ENCODE assay signal across 9 cellular contexts in the genomic region with DNA sequence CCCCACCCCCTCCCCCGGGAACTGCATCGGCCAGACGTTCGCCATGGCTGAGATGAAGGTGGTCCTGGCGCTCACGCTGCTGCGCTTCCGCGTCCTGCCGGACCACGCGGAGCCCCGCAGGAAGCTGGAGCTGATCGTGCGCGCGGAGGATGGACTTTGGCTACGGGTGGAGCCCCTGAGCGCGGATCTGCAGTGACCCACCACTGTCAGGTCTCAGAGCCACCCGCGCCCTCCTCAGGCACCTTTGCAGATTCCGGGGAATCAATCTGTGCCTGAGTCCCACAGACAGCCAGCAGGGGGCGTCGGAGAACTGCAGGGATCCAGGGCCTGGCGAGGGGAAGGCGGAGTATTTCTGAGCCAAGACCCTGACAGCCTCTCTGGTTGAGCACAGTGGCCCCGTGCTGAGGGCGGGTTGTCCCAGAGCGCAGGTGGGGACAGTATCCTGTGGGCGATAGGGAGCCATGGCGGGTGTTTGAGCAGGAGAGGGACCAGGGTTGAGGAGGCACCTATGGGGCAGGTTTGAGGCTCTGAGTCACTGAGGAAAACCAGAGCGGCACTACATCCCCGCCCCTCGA. TPM values are rescaled to one million over a fixed set of nuclear protein-coding genes. Genes with fewer than 3 reads are reported as not detected.
DNase-seq lines count a peak whose midpoint lies in the region; ATAC-seq and TF ChIP-seq lines count a peak whose summit lies in the region.
"Had no signal": no experiment of that assay in that cellular context is flagged by ENCODE, and none has a peak within 500 bp of the region (broad histone marks: within the 10 kb centered on the region; RNA-seq: fewer than 3 reads in every experiment).

No MANE protein-coding gene starts in this region.

- peaks cover 6% of the 10 kb centered on the region for H3K4me1 Mint-ChIP-seq in CD4-positive, alpha-beta T cell (ENCODE audit: low read depth)
- no peaks in the 10 kb centered on the region for H3K4me1 Mint-ChIP-seq in activated T-helper 2 cell treated with anti-CD3 and anti-CD28 coated beads, Interferon-gamma antibody, Interleukin-2, Interleukin-4, amounts not matched to agents 10 μg/mL and 5 μg/mL and 100 μg/mL, durations not matched to agents 14 hours and 24 hours and 36 hours (ENCODE audit: low read depth)

- H3K79me2 ChIP-seq in osteoblast (ENCODE audit: insufficient read depth, low read length), result no peaks in the 10 kb centered on the region

- no peak overlapping the region for H2AFZ ChIP-seq in osteoblast (ENCODE audit: low read length)

- no peak overlapping the region for H3K4me3 Mint-ChIP-seq in CD4-positive, alpha-beta T cell
- H3K4me3 Mint-ChIP-seq in activated T-helper 2 cell treated with anti-CD3 and anti-CD28 coated beads, Interferon-gamma antibody, Interleukin-2, Interleukin-4, amounts not matched to agents 10 μg/mL and 5 μg/mL and 100 μg/mL, durations not matched to agents 14 hours and 24 hours and 36 hours (ENCODE audit: low read depth), result no peak overlapping the region

- 9 to 10% methylated on average over 19 to 27 of the region's 35 CpGs for WGBS in testis, 2 donors

- peaks cover 12% of the 10 kb centered on the region for H3K27me3 ChIP-seq in CD4-positive, alpha-beta T cell (ENCODE audit: control insufficient read depth, insufficient read depth, low read length)
- H3K27me3 ChIP-seq in RWPE2 (ENCODE audit: insufficient read depth, poor library complexity, severe bottlenecking) (peaks cover 8% of the 10 kb centered on the region), osteoblast (ENCODE audit: insufficient read depth, low read length) (no peaks in the 10 kb centered on the region), testis (no peaks in the 10 kb centered on the region)

- POLR2A ChIA-PET in CD4-positive, alpha-beta T cell (lab: Charles Lee), result no interaction called here

- no peaks in the 10 kb centered on the region for H3K9me3 ChIP-seq in CD4-positive, alpha-beta T cell (ENCODE audit: control insufficient read depth, low read length)
- H3K9me3 ChIP-seq in RWPE2 (ENCODE audit: severe bottlenecking) (no peaks in the 10 kb centered on the region), osteoblast (ENCODE audit: low read depth, low read length) (no peaks in the 10 kb centered on the region), testis (no peaks in the 10 kb centered on the region)

- H3K36me3 ChIP-seq in RWPE2 (ENCODE audit: low read depth) (no peaks in the 10 kb centered on the region), osteoblast (ENCODE audit: insufficient read depth, low read length) (no peaks in the 10 kb centered on the region), testis (ENCODE audit: low read depth, missing control alignments) (no peaks in the 10 kb centered on the region)

- no peaks in the 10 kb centered on the region for H4K20me1 ChIP-seq in osteoblast (ENCODE audit: insufficient read depth, low read length)

- intact Hi-C loops in CD4-positive, alpha-beta T cell (cut with DNase I, micrococcal nuclease), result loop anchor here in 1 of 2 experiments (2.0 kb wide), 2 partner anchors 284 to 598 kb away; no protein-coding TSS in a partner anchor
- intact Hi-C loops in activated T-helper 2 cell treated with anti-CD3 and anti-CD28 coated beads, Interferon-gamma antibody, Interleukin-2, Interleukin-4, amounts not matched to agents 10 μg/mL and 5 μg/mL and 100 μg/mL, durations not matched to agents 14 hours and 24 hours and 36 hours (cut with micrococcal nuclease), result no loop called here
- intact Hi-C loops in testis (cut with DNase I; ENCODE audit: low total_unique reads), result no loop called here

- H3K4me2 ChIP-seq in osteoblast (ENCODE audit: insufficient read depth, low read length), result no peak overlapping the region

- H3K27me3 Mint-ChIP-seq in CD4-positive, alpha-beta T cell, result peaks cover 36% of the 10 kb centered on the region
- H3K27me3 Mint-ChIP-seq in activated T-helper 2 cell treated with anti-CD3 and anti-CD28 coated beads, Interferon-gamma antibody, Interleukin-2, Interleukin-4, amounts not matched to agents 10 μg/mL and 5 μg/mL and 100 μg/mL, durations not matched to agents 14 hours and 24 hours and 36 hours (ENCODE audit: low read depth), result peaks cover 10% of the 10 kb centered on the region

- TF ChIP-seq POLR2A in testis (IDR thresholded peaks at IDR 0.05), result no peak

- H3K36me3 Mint-ChIP-seq in CD4-positive, alpha-beta T cell (ENCODE audit: low read depth), result no peaks in the 10 kb centered on the region
- no peaks in the 10 kb centered on the region for H3K36me3 Mint-ChIP-seq in activated T-helper 2 cell treated with anti-CD3 and anti-CD28 coated beads, Interferon-gamma antibody, Interleukin-2, Interleukin-4, amounts not matched to agents 10 μg/mL and 5 μg/mL and 100 μg/mL, durations not matched to agents 14 hours and 24 hours and 36 hours (ENCODE audit: low read depth)

- H3K4me1 ChIP-seq in RWPE2 (ENCODE audit: insufficient read depth, poor library complexity, severe bottlenecking) (no peaks in the 10 kb centered on the region), osteoblast (ENCODE audit: insufficient read depth, low read length) (no peaks in the 10 kb centered on the region), testis (no peaks in the 10 kb centered on the region)

- H3K9me3 Mint-ChIP-seq in CD4-positive, alpha-beta T cell, result no peaks in the 10 kb centered on the region
- H3K9me3 Mint-ChIP-seq in activated T-helper 2 cell treated with anti-CD3 and anti-CD28 coated beads, Interferon-gamma antibody, Interleukin-2, Interleukin-4, amounts not matched to agents 10 μg/mL and 5 μg/mL and 100 μg/mL, durations not matched to agents 14 hours and 24 hours and 36 hours, result no peaks in the 10 kb centered on the region

- CTCF ChIA-PET in CD4-positive, alpha-beta T cell (lab: Charles Lee), result no interaction called here

- no peak overlapping the region for H3K27ac ChIP-seq in CD4-positive, alpha-beta T cell (ENCODE audit: low read depth, low read length)
- no peak overlapping the region for H3K27ac ChIP-seq in RWPE2 (ENCODE audit: poor library complexity, severe bottlenecking)
- no peak overlapping the region for H3K27ac ChIP-seq in osteoblast (ENCODE audit: low read depth, low read length)
- no peak overlapping the region for H3K27ac ChIP-seq in testis

- DNase-seq in CD4-positive, alpha-beta T cell, result peak; percentile 74 to 90 (median 80)
- peak; percentile 59 for DNase-seq in HT-29 (ENCODE audit: low spot score)
- DNase-seq in RWPE2 (ENCODE audit: low spot score), result no peak
- DNase-seq in activated T-helper 2 cell treated with anti-CD3 and anti-CD28 coated beads, Interferon-gamma antibody, Interleukin-2, Interleukin-4, amounts not matched to agents 10 μg/mL and 5 μg/mL and 100 μg/mL, durations not matched to agents 14 hours and 24 hours and 36 hours (ENCODE audit: low spot score), result peak; percentile 66
- peak; percentile 23 to 65 for DNase-seq in foreskin fibroblast
- DNase-seq in osteoblast (ENCODE audit: insufficient read length, low spot score, missing footprints), result peak; percentile 94
- peak; percentile 92 for DNase-seq in testis

- peak; percentile 93 for TF ChIP-seq CTCF in CD4-positive, alpha-beta T cell (IDR thresholded peaks at IDR 0.05)
- TF ChIP-seq CTCF in RWPE2 (IDR thresholded peaks at IDR 0.05; ENCODE audit: poor library complexity, severe bottlenecking), result peak; percentile 90
- peak; percentile 92 for TF ChIP-seq CTCF in foreskin fibroblast (IDR thresholded peaks at IDR 0.05; ENCODE audit: low read depth, low read length)
- TF ChIP-seq CTCF in osteoblast (IDR thresholded peaks at IDR 0.05; ENCODE audit: extremely low read depth, low read depth, low read length), result peak; percentile 85
- peak; percentile 59 to 91 (median 78) for TF ChIP-seq CTCF in testis (IDR thresholded peaks at IDR 0.05)

- ATAC-seq in CD4-positive, alpha-beta T cell (ENCODE audit: poor library complexity), result peak; percentile 98
- peak; percentile 78 for ATAC-seq in RWPE2 (ENCODE audit: low read depth)
- ATAC-seq in GM19452 (IDR thresholded peaks at IDR 0.05; ENCODE audit: unreplicated experiment), result no peak

- no peak overlapping the region for H3K27ac Mint-ChIP-seq in CD4-positive, alpha-beta T cell
- H3K27ac Mint-ChIP-seq in activated T-helper 2 cell treated with anti-CD3 and anti-CD28 coated beads, Interferon-gamma antibody, Interleukin-2, Interleukin-4, amounts not matched to agents 10 μg/mL and 5 μg/mL and 100 μg/mL, durations not matched to agents 14 hours and 24 hours and 36 hours, result no peak overlapping the region

- no peak overlapping the region for H3K4me3 ChIP-seq in RWPE2 (ENCODE audit: severe bottlenecking)
- H3K4me3 ChIP-seq in foreskin fibroblast (ENCODE audit: low read depth in 1 of 2, low read length in 2 of 2), result no peak overlapping the region
- no peak overlapping the region for H3K4me3 ChIP-seq in osteoblast (ENCODE audit: insufficient read depth, low read length)
- peak overlapping the region in 1 of 2 donors; percentile 15 for H3K4me3 ChIP-seq in testis

RNA-seq across cellular contexts. Expression of a gene that starts 30.4 kb away (rescaled TPM):
- total RNA-seq in CD4-positive, alpha-beta T cell, result not detected
- total RNA-seq in HT-29 (2014; rRNA removed; shearing (Covaris generic)), result not detected in 2 replicates
- not detected in 2 replicates for total RNA-seq in activated T-helper 2 cell treated with anti-CD3 and anti-CD28 coated beads, Interferon-gamma antibody, Interleukin-2, Interleukin-4, amounts not matched to agents 10 μg/mL and 5 μg/mL and 100 μg/mL, durations not matched to agents 14 hours and 24 hours and 36 hours
- total RNA-seq in osteoblast (not detected in 2 replicates), testis (under 1 TPM; 0.31 to 0.71 TPM)
- polyA plus RNA-seq in testis (ENCODE audit: insufficient read depth, low read depth, low replicate concordance), result 0.17 TPM
- total RNA-seq: T-helper 1 cell treated with Interleukin-12 subunit alpha and Interleukin-12 subunit beta and Interleukin-4 antibody, amounts not matched to agents 30 ng/mL and 1 ng/mL, for 36 hours had no signal

RNA-seq across cellular contexts. Expression of a gene that starts 56.1 kb away (rescaled TPM):
- total RNA-seq in CD4-positive, alpha-beta T cell, result not detected
- total RNA-seq in HT-29 (2014; rRNA removed; shearing (Covaris generic)), result 0.89 and 0.99 TPM in 2 replicates
- 0.09 and 0.14 TPM in 2 replicates for total RNA-seq in activated T-helper 2 cell treated with anti-CD3 and anti-CD28 coated beads, Interferon-gamma antibody, Interleukin-2, Interleukin-4, amounts not matched to agents 10 μg/mL and 5 μg/mL and 100 μg/mL, durations not matched to agents 14 hours and 24 hours and 36 hours
- total RNA-seq in osteoblast (not detected in 2 replicates), testis (1 to 10 TPM in 1 of 2 donors, under 1 TPM in 1; 0.74 to 1.0 TPM)
- 1.4 TPM for polyA plus RNA-seq in testis (ENCODE audit: insufficient read depth, low read depth, low replicate concordance)
- total RNA-seq: T-helper 1 cell treated with Interleukin-12 subunit alpha and Interleukin-12 subunit beta and Interleukin-4 antibody, amounts not matched to agents 30 ng/mL and 1 ng/mL, for 36 hours had no signal
